22 cellular contexts compared by ENCODE assay signal in genomic region chr12:103748002-103748401, GRCh38.
DNase-seq lines count a peak whose midpoint lies in the region; ATAC-seq, FAIRE-seq and TF ChIP-seq lines count a peak whose summit lies in the region.
"Had no signal": no experiment of that assay in that cellular context is flagged by ENCODE, and none has a peak within 500 bp of the region (broad histone marks: within the 10 kb centered on the region; RNA-seq: fewer than 3 reads in every experiment).

No MANE protein-coding gene starts in this region.

- CTCF ChIA-PET in HCT116 (lab: Charles Lee) = no interaction called here
- CTCF ChIA-PET in CD4-positive, alpha-beta T cell (lab: Charles Lee) = no interaction called here

- no peak overlapping the region for H3K27ac Mint-ChIP-seq in CD4-positive, alpha-beta T cell
- no peak overlapping the region for H3K27ac Mint-ChIP-seq in natural killer cell treated with Interleukin-12 subunit alpha and Interleukin-12 subunit beta and Interleukin-15 and Interleukin-18, amount 100 ng/mL, for 72 hours
- H3K27ac Mint-ChIP-seq: CD4-positive, alpha-beta memory T cell; HFFc6 had no signal

- H3K4me3 Mint-ChIP-seq in CD4-positive, alpha-beta T cell = no peak overlapping the region
- H3K4me3 Mint-ChIP-seq in natural killer cell treated with Interleukin-12 subunit alpha and Interleukin-12 subunit beta and Interleukin-15 and Interleukin-18, amount 100 ng/mL, for 72 hours = no peak overlapping the region
- H3K4me3 Mint-ChIP-seq: CD4-positive, alpha-beta memory T cell; HFFc6 had no signal

- no peak for ATAC-seq in HCT116
- no peak for ATAC-seq in CD4-positive, alpha-beta T cell (ENCODE audit: poor library complexity)
- ATAC-seq in natural killer cell treated with Interleukin-12 subunit alpha and Interleukin-12 subunit beta and Interleukin-15 and Interleukin-18, amount 100 ng/mL, for 72 hours = no peak

- no TSS peak for BruUV-seq in HCT116 (replicated peaks; lab: Mats Ljungman, UMichigan)

- H3K9me3 ChIP-seq in HCT116 (ENCODE audit: control insufficient read depth in 1 of 2, insufficient read depth in 1 of 2, low read depth in 1 of 2, low read length in 2 of 2) = no peaks in the 10 kb centered on the region
- H3K9me3 ChIP-seq in CD4-positive, alpha-beta T cell (ENCODE audit: control insufficient read depth, low read length) = no peaks in the 10 kb centered on the region

- H3K9ac ChIP-seq in HCT116 (ENCODE audit: low read length) = no peak overlapping the region

- no peak for TF ChIP-seq RAD21 in HCT116 (IDR thresholded peaks at IDR 0.05; ENCODE audit: low read depth)

- DNase-seq in HCT116 (ENCODE audit: low read depth, low spot score) (no peak), HT1080 (ENCODE audit: low read depth) (peak; percentile 19), bronchial epithelial cell (ENCODE audit: low read depth) (peak; percentile 77), kidney tubule cell (ENCODE audit: low spot score) (peak; percentile 43), H54 (ENCODE audit: insufficient read length, low spot score) (no peak)
- no peak for DNase-seq in CD4-positive, alpha-beta T cell
- no peak for DNase-seq in natural killer cell treated with Interleukin-12 subunit alpha and Interleukin-12 subunit beta and Interleukin-15 and Interleukin-18, amount 100 ng/mL, for 72 hours (ENCODE audit: low spot score)
- DNase-seq: CD4-positive, alpha-beta memory T cell; DMS153; GF-D8; HFFc6; Kasumi-1; NCI-H1092 treated with DMSO at 0.1 percent for 48 hours; NCI-H1436 treated with DMSO at 0.1 percent for 48 hours; NCI-H2029; NCI-H2171; NCI-H526; SHP77 treated with DMSO at 0.1 percent for 48 hours; SW 1271 had no signal

- TF ChIP-seq CTCF in HCT116 (IDR thresholded peaks at IDR 0.05 in 2 of 3, conservative IDR thresholded peaks at IDR 0.05 in 1 of 3; ENCODE audit: borderline replicate concordance in 1 of 3, insufficient read depth in 1 of 3, low read depth in 2 of 3, low read length in 2 of 3) (no peak), bronchial epithelial cell (IDR thresholded peaks at IDR 0.05; ENCODE audit: insufficient read depth, low read length, severe bottlenecking) (no peak)
- no peak for TF ChIP-seq CTCF in CD4-positive, alpha-beta T cell (IDR thresholded peaks at IDR 0.05)

- FAIRE-seq in bronchial epithelial cell (lab: Jason Lieb, UNC) (no peak), H54 (lab: Jason Lieb, UNC) (no peak)
- FAIRE-seq: GM19239, H1 had no signal

- no peaks in the 10 kb centered on the region for H3K79me2 ChIP-seq in HCT116 (ENCODE audit: insufficient read depth, low read length)

- POLR2A ChIA-PET in HCT116 (lab: Charles Lee) = no interaction called here
- POLR2A ChIA-PET in CD4-positive, alpha-beta T cell (lab: Charles Lee) = no interaction called here

- H3K27me3 Mint-ChIP-seq in CD4-positive, alpha-beta T cell = peaks cover 4% of the 10 kb centered on the region
- H3K27me3 Mint-ChIP-seq in natural killer cell treated with Interleukin-12 subunit alpha and Interleukin-12 subunit beta and Interleukin-15 and Interleukin-18, amount 100 ng/mL, for 72 hours = peaks cover 9 to 25% of the 10 kb centered on the region in 2 donors

- H3K9me3 Mint-ChIP-seq in CD4-positive, alpha-beta T cell = no peaks in the 10 kb centered on the region
- no peaks in the 10 kb centered on the region for H3K9me3 Mint-ChIP-seq in natural killer cell treated with Interleukin-12 subunit alpha and Interleukin-12 subunit beta and Interleukin-15 and Interleukin-18, amount 100 ng/mL, for 72 hours
- H3K9me3 Mint-ChIP-seq: CD4-positive, alpha-beta memory T cell; HFFc6 had no signal

- peaks cover 0 to 10% of the 10 kb centered on the region in 2 experiments; a peak in 1 of 4 replicates for H3K4me1 ChIP-seq in HCT116 (ENCODE audit: control insufficient read depth in 1 of 2, insufficient read depth in 2 of 2, low read length in 2 of 2)

- no peaks in the 10 kb centered on the region for H3K4me1 Mint-ChIP-seq in CD4-positive, alpha-beta T cell (ENCODE audit: low read depth)
- no peaks in the 10 kb centered on the region for H3K4me1 Mint-ChIP-seq in natural killer cell treated with Interleukin-12 subunit alpha and Interleukin-12 subunit beta and Interleukin-15 and Interleukin-18, amount 100 ng/mL, for 72 hours (ENCODE audit: low read depth in 2 of 2)
- H3K4me1 Mint-ChIP-seq: CD4-positive, alpha-beta memory T cell had no signal

- H3K27me3 ChIP-seq in HCT116 (ENCODE audit: insufficient read depth, low read length) = no peaks in the 10 kb centered on the region
- no peaks in the 10 kb centered on the region for H3K27me3 ChIP-seq in bronchial epithelial cell (ENCODE audit: control insufficient read depth, insufficient read depth, low read length)
- no peaks in the 10 kb centered on the region for H3K27me3 ChIP-seq in CD4-positive, alpha-beta T cell (ENCODE audit: control insufficient read depth, insufficient read depth, low read length)

- H3K27ac ChIP-seq in HCT116 (ENCODE audit: low read depth, low read length) = no peak overlapping the region
- H3K27ac ChIP-seq in CD4-positive, alpha-beta T cell (ENCODE audit: low read depth, low read length) = no peak overlapping the region
- H3K27ac ChIP-seq: SK-N-MC had no signal

- 0 out of 2 replicates have a peak overlapping the region, but pooled peaks have one; percentile 13 for H3K4me2 ChIP-seq in HCT116 (ENCODE audit: low read length)

- no peaks in the 10 kb centered on the region for H4K20me1 ChIP-seq in HCT116 (ENCODE audit: insufficient read depth)

- no peaks in the 10 kb centered on the region for H3K36me3 ChIP-seq in HCT116 (ENCODE audit: control insufficient read depth in 1 of 2, insufficient read depth in 2 of 2, low read length in 2 of 2)
- H3K36me3 ChIP-seq in bronchial epithelial cell (ENCODE audit: control insufficient read depth, insufficient read depth, low read length) = no peaks in the 10 kb centered on the region

- RAD21 ChIA-PET in HCT116 (lab: Charles Lee; ENCODE audit: low non-redundant PET in 1 of 2, low total read pairs in 2 of 2, uncharacterized antibody in 2 of 2, unreplicated experiment in 2 of 2) = no interaction called here

- no peak overlapping the region for H2AFZ ChIP-seq in HCT116 (ENCODE audit: low read depth, low read length, poor library complexity, severe bottlenecking)

- TF ChIP-seq POLR2A in HCT116 (IDR thresholded peaks at IDR 0.05; ENCODE audit: borderline replicate concordance, extremely low read depth, insufficient read depth, insufficient read length) (no peak), H54 (IDR thresholded peaks at IDR 0.05; ENCODE audit: low read depth, low read length) (no peak)

- no peak overlapping the region for H3K4me3 ChIP-seq in HCT116 (replicated peaks in 1 of 2; ENCODE audit: low read depth in 1 of 2, low read length in 2 of 2)
- no peak overlapping the region for H3K4me3 ChIP-seq in bronchial epithelial cell (ENCODE audit: low read depth, low read length)
- H3K4me3 ChIP-seq: SK-N-MC had no signal

- intact Hi-C loops in HCT116 (cut with micrococcal nuclease) = no loop called here
- intact Hi-C loops in CD4-positive, alpha-beta T cell (cut with DNase I, micrococcal nuclease) = no loop called here

- no peaks in the 10 kb centered on the region for H3K9me2 ChIP-seq in HCT116 (ENCODE audit: insufficient read depth)

- H3K36me3 Mint-ChIP-seq in CD4-positive, alpha-beta T cell (ENCODE audit: low read depth) = no peaks in the 10 kb centered on the region
- no peaks in the 10 kb centered on the region for H3K36me3 Mint-ChIP-seq in natural killer cell treated with Interleukin-12 subunit alpha and Interleukin-12 subunit beta and Interleukin-15 and Interleukin-18, amount 100 ng/mL, for 72 hours
- H3K36me3 Mint-ChIP-seq: CD4-positive, alpha-beta memory T cell had no signal

TF ChIP-seq in HCT116, 20 proteins besides CTCF, POLR2A, EP300 and RAD21:
- 0 out of 2 replicates have a peak, but pooled peaks have one; percentile 8 for TF ChIP-seq FOSL1 (IDR thresholded peaks at IDR 0.05; ENCODE audit: low read depth)
- TF ChIP-seq CEBPB (IDR thresholded peaks at IDR 0.05; ENCODE audit: low read depth) = no peak

Comparison
In these comparisons a context has a peak if more than half of its experiments do, and no peak if none do; other contexts are left out.
1. DNase-seq: peak in HT1080 (single experiment), bronchial epithelial cell (single experiment) and kidney tubule cell (single experiment); none in HCT116 (single experiment), H54 (single experiment), CD4-positive, alpha-beta T cell (0 of 10) and natural killer cell treated with Interleukin-12 subunit alpha and Interleukin-12 subunit beta and Interleukin-15 and Interleukin-18, amount 100 ng/mL, for 72 hours (single experiment).